In the genomic region with DNA sequence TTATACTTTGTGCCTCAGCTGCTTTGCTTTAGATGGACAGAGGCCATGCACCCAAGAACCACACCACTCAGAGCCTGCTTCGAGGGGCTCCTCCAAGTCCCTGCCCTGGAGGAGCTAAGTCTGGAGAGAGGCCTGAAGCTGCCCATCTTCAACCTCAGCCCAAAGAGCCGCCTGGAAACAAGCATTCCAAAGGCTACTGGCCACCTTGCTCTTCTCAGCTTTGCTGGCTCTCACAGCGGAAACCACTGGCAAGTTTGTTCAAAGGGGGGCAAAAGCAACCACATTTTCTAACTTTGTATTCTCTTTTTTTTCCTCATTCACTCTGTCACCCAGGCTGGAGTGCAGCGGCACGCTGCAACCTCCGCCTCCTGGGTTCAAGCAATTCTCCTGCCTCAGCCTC, we compare ENCODE assay signal across 27 cellular contexts. TPM values are rescaled to one million over a fixed set of nuclear protein-coding genes. Genes with fewer than 3 reads are reported as not detected.
DNase-seq lines count a peak whose midpoint lies in the region; ATAC-seq and TF ChIP-seq lines count a peak whose summit lies in the region.
"Had no signal": no experiment of that assay in that cellular context is flagged by ENCODE, and none has a peak within 500 bp of the region (broad histone marks: within the 10 kb centered on the region; RNA-seq: fewer than 3 reads in every experiment).

No MANE protein-coding gene starts in this region.

- peaks cover 4% of the 10 kb centered on the region for H4K20me1 ChIP-seq in GM23338 (replicated peaks; ENCODE audit: insufficient read depth)

- H3K79me2 ChIP-seq in GM23338 (replicated peaks; ENCODE audit: insufficient read depth): peaks cover 95% of the 10 kb centered on the region

- H3K27ac ChIP-seq in GM23338 (ENCODE audit: low read depth): 0 out of 2 replicates have a peak overlapping the region, but pooled peaks have one; percentile 18
- H3K27ac ChIP-seq: BLaER1, brain microvascular endothelial cell, parathyroid adenoma, PC-9, transverse colon had no signal

- H3K27me3 Mint-ChIP-seq in activated T-cell treated with anti-CD3 and anti-CD28 coated beads, Interleukin-2, amount 50 U/mL, for 24 hours: no peaks in the 10 kb centered on the region
- no peaks in the 10 kb centered on the region for H3K27me3 Mint-ChIP-seq in activated T-cell treated with anti-CD3 and anti-CD28 coated beads, Interleukin-2, amount 50 U/mL, for 4 hours (ENCODE audit: low read depth)
- H3K27me3 Mint-ChIP-seq in GM23338 (ENCODE audit: insufficient read depth, low read depth, poor library complexity) (peaks cover 4% of the 10 kb centered on the region), nephron progenitor cell (ENCODE audit: low read depth, poor library complexity) (no peaks in the 10 kb centered on the region)
- no peaks in the 10 kb centered on the region for H3K27me3 Mint-ChIP-seq in activated naive CD8-positive, alpha-beta T cell treated with anti-CD3 and anti-CD28 coated beads, Interleukin-2, amount 10 ng/mL, durations not matched to agents 7 days and 5 days

- no peaks in the 10 kb centered on the region for H3K9me2 ChIP-seq in GM23338 (ENCODE audit: insufficient read depth)

- no peak overlapping the region for H3K4me3 ChIP-seq in GM23338
- H3K4me3 ChIP-seq: BLaER1, PC-9, transverse colon had no signal

- H3K36me3 ChIP-seq in GM23338 (ENCODE audit: insufficient read depth): no peaks in the 10 kb centered on the region; the same call in 1 of the 2 replicates

- peaks cover 67% of the 10 kb centered on the region for H3K4me1 Mint-ChIP-seq in activated T-cell treated with anti-CD3 and anti-CD28 coated beads, Interleukin-2, amount 50 U/mL, for 24 hours (ENCODE audit: low read depth)
- H3K4me1 Mint-ChIP-seq in activated T-cell treated with anti-CD3 and anti-CD28 coated beads, Interleukin-2, amount 50 U/mL, for 4 hours (ENCODE audit: low read depth): peaks cover 54% of the 10 kb centered on the region
- peaks cover 41% of the 10 kb centered on the region for H3K4me1 Mint-ChIP-seq in GM23338
- peaks cover 81% of the 10 kb centered on the region for H3K4me1 Mint-ChIP-seq in activated naive CD8-positive, alpha-beta T cell treated with anti-CD3 and anti-CD28 coated beads, Interleukin-2, amount 10 ng/mL, durations not matched to agents 7 days and 5 days
- H3K4me1 Mint-ChIP-seq in nephron progenitor cell: peaks cover 29% of the 10 kb centered on the region

- no peak for DNase-seq in activated T-cell treated with anti-CD3 and anti-CD28 coated beads, Interleukin-2, amount 50 U/mL, for 24 hours
- DNase-seq in activated T-cell treated with anti-CD3 and anti-CD28 coated beads, Interleukin-2, amount 50 U/mL, for 4 hours: no peak
- DNase-seq in GM23338 (ENCODE audit: low spot score) (no peak), nephron progenitor cell (no peak), Ammon's horn (ENCODE audit: low spot score) (no peak), activated gamma-delta T cell (lab: John Stamatoyannopoulos, UW) (no peak)
- DNase-seq in activated naive CD8-positive, alpha-beta T cell treated with anti-CD3 and anti-CD28 coated beads, Interleukin-2, amount 10 ng/mL, durations not matched to agents 7 days and 5 days: no peak
- DNase-seq: ACHN; amniotic stem cell; brain microvascular endothelial cell; HCEC 1CT; IMR-90; islet precursor cell; left ventricle myocardium superior; NCI-H187; NCI-H524; NK-92 treated with Interleukin-12 subunit alpha and Interleukin-12 subunit beta, amount 100 ng/mL, for 24 hours; PC-9; Right ventricle myocardium superior; small intestine; stimulated activated CD4-positive, alpha-beta T cell treated with anti-CD3 and anti-CD28 coated beads, Interleukin-1b, Interleukin-23, amount 100 ng/mL, for 48 hours; stimulated activated CD8-positive, alpha-beta memory T cell treated with anti-CD3 and anti-CD28 coated beads, Interleukin-4, amount 100 ng/mL, for 48 hours; transverse colon had no signal

- no peak overlapping the region for H3K4me2 ChIP-seq in GM23338
- H3K4me2 ChIP-seq: PC-9 had no signal

- H3K27ac Mint-ChIP-seq in activated T-cell treated with anti-CD3 and anti-CD28 coated beads, Interleukin-2, amount 50 U/mL, for 24 hours: peak overlapping the region; percentile 61
- H3K27ac Mint-ChIP-seq in GM23338 (no peak overlapping the region), nephron progenitor cell (peak overlapping the region; percentile 89)
- H3K27ac Mint-ChIP-seq in activated naive CD8-positive, alpha-beta T cell treated with anti-CD3 and anti-CD28 coated beads, Interleukin-2, amount 10 ng/mL, durations not matched to agents 7 days and 5 days: peak overlapping the region; percentile 95

- POLR2A ChIA-PET in activated naive CD8-positive, alpha-beta T cell treated with anti-CD3 and anti-CD28 coated beads, Interleukin-2, amount 10 ng/mL, durations not matched to agents 7 days and 5 days (lab: Charles Lee): interaction anchor here (0.9 to 4.7 kb wide), 11 partner anchors 11 to 125 kb away, joined by 3 to 73 read pairs (median 4); partner anchors contain the start of gene VPS26C

- no peaks in the 10 kb centered on the region for H3F3A ChIP-seq in GM23338 (replicated peaks; ENCODE audit: low read depth)

- no peaks in the 10 kb centered on the region for H3K27me3 ChIP-seq in GM23338 (ENCODE audit: insufficient read depth)
- H3K27me3 ChIP-seq: BLaER1, brain microvascular endothelial cell, transverse colon had no signal

- TF ChIP-seq CTCF in GM23338 (conservative IDR thresholded peaks at IDR 0.05; ENCODE audit: low read depth in 2 of 2) (no peak), nephron progenitor cell (IDR thresholded peaks at IDR 0.05) (no peak)

- no peak for ATAC-seq in activated T-cell treated with anti-CD3 and anti-CD28 coated beads, Interleukin-2, amount 50 U/mL, for 4 hours
- no peak for ATAC-seq in GM23338
- no peak for ATAC-seq in activated naive CD8-positive, alpha-beta T cell treated with anti-CD3 and anti-CD28 coated beads, Interleukin-2, amount 10 ng/mL, durations not matched to agents 7 days and 5 days (ENCODE audit: low read depth)
- ATAC-seq: left ventricle myocardium superior had no signal

- H2AFZ ChIP-seq in GM23338: no peak overlapping the region
- H2AFZ ChIP-seq: parathyroid adenoma, PC-9 had no signal

- no peaks in the 10 kb centered on the region for H3K9me3 Mint-ChIP-seq in activated T-cell treated with anti-CD3 and anti-CD28 coated beads, Interleukin-2, amount 50 U/mL, for 24 hours
- no peaks in the 10 kb centered on the region for H3K9me3 Mint-ChIP-seq in activated T-cell treated with anti-CD3 and anti-CD28 coated beads, Interleukin-2, amount 50 U/mL, for 4 hours
- H3K9me3 Mint-ChIP-seq in GM23338: no peaks in the 10 kb centered on the region
- H3K9me3 Mint-ChIP-seq in activated naive CD8-positive, alpha-beta T cell treated with anti-CD3 and anti-CD28 coated beads, Interleukin-2, amount 10 ng/mL, durations not matched to agents 7 days and 5 days: no peaks in the 10 kb centered on the region
- H3K9me3 Mint-ChIP-seq in nephron progenitor cell: peaks cover 4% of the 10 kb centered on the region
- H3K9me3 Mint-ChIP-seq: nephron, WTC11 had no signal

- H3K4me3 Mint-ChIP-seq in activated T-cell treated with anti-CD3 and anti-CD28 coated beads, Interleukin-2, amount 50 U/mL, for 24 hours: no peak overlapping the region
- H3K4me3 Mint-ChIP-seq in activated T-cell treated with anti-CD3 and anti-CD28 coated beads, Interleukin-2, amount 50 U/mL, for 4 hours: no peak overlapping the region
- no peak overlapping the region for H3K4me3 Mint-ChIP-seq in GM23338
- H3K4me3 Mint-ChIP-seq in activated naive CD8-positive, alpha-beta T cell treated with anti-CD3 and anti-CD28 coated beads, Interleukin-2, amount 10 ng/mL, durations not matched to agents 7 days and 5 days: peak overlapping the region; percentile 85
- no peak overlapping the region for H3K4me3 Mint-ChIP-seq in nephron progenitor cell
- H3K4me3 Mint-ChIP-seq: nephron, WTC11 had no signal

- H3K4me1 ChIP-seq in GM23338 (ENCODE audit: insufficient read depth): peaks cover 18% of the 10 kb centered on the region
- H3K4me1 ChIP-seq: parathyroid adenoma, transverse colon had no signal

- H3K36me3 Mint-ChIP-seq in activated T-cell treated with anti-CD3 and anti-CD28 coated beads, Interleukin-2, amount 50 U/mL, for 24 hours (ENCODE audit: low read depth): peaks cover 43% of the 10 kb centered on the region
- peaks cover 20% of the 10 kb centered on the region for H3K36me3 Mint-ChIP-seq in activated T-cell treated with anti-CD3 and anti-CD28 coated beads, Interleukin-2, amount 50 U/mL, for 4 hours (ENCODE audit: insufficient read depth)
- H3K36me3 Mint-ChIP-seq in GM23338 (ENCODE audit: low read depth) (peaks cover 14% of the 10 kb centered on the region), nephron progenitor cell (ENCODE audit: low read depth) (peaks cover 68% of the 10 kb centered on the region)
- peaks cover 57% of the 10 kb centered on the region for H3K36me3 Mint-ChIP-seq in activated naive CD8-positive, alpha-beta T cell treated with anti-CD3 and anti-CD28 coated beads, Interleukin-2, amount 10 ng/mL, durations not matched to agents 7 days and 5 days

TF ChIP-seq in GM23338, 12 proteins besides CTCF, POLR2A, EP300 and RAD21 (continues in another document):
- TF ChIP-seq ZNF331 (CRISPR knock-in tag; IDR thresholded peaks at IDR 0.05; ENCODE audit: low read depth) (no peak), EZH2 (IDR thresholded peaks at IDR 0.05; ENCODE audit: low read depth, unreplicated experiment) (no peak), EZH2phosphoT487 (IDR thresholded peaks at IDR 0.05; ENCODE audit: unreplicated experiment) (no peak), CREB1 (CRISPR knock-in tag; IDR thresholded peaks at IDR 0.05; ENCODE audit: low read depth) (no peak), ZNF114 (CRISPR knock-in tag; IDR thresholded peaks at IDR 0.05) (no peak), NANOG (IDR thresholded peaks at IDR 0.05; ENCODE audit: borderline replicate concordance) (no peak)
- TF ChIP-seq, protein P1, sequence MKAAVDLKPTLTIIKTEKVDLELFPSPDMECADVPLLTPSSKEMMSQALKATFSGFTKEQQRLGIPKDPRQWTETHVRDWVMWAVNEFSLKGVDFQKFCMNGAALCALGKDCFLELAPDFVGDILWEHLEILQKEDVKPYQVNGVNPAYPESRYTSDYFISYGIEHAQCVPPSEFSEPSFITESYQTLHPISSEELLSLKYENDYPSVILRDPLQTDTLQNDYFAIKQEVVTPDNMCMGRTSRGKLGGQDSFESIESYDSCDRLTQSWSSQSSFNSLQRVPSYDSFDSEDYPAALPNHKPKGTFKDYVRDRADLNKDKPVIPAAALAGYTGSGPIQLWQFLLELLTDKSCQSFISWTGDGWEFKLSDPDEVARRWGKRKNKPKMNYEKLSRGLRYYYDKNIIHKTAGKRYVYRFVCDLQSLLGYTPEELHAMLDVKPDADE (IDR thresholded peaks at IDR 0.05): no peak

RNA-seq across cellular contexts. Expression of gene VPS26C, which starts 23.2 kb away (rescaled TPM):
- 10 to 100 TPM; 35.7 to 48.2 (median 44.6) TPM for total RNA-seq in activated T-cell treated with anti-CD3 and anti-CD28 coated beads, Interleukin-2, amount 50 U/mL, for 4 hours
- total RNA-seq in GM23338 (2014; rRNA removed; shearing (Covaris generic)): 79.1 and 91.2 TPM in 2 replicates
- polyA plus RNA-seq in GM23338 (2016; fragmentation: Nextera tagmentation; extraction: Ambion mirVana): 39.3 and 45.1 TPM in 2 replicates
- total RNA-seq in activated naive CD8-positive, alpha-beta T cell treated with anti-CD3 and anti-CD28 coated beads, Interleukin-2, amount 10 ng/mL, durations not matched to agents 7 days and 5 days: 10 to 100 TPM; 94.0 to 97.3 TPM
